ENCODE assay signal across 2 cellular contexts in genomic region chr6:125303512-125303854, GRCh38.
TF ChIP-seq lines count a peak whose summit lies in the region.

No MANE protein-coding gene starts in this region.

TF ChIP-seq in IMR-90, 13 proteins besides CTCF, POLR2A, EP300 and RAD21:
- TF ChIP-seq MXI1 (IDR thresholded peaks at IDR 0.05; ENCODE audit: borderline replicate concordance, low read depth, low read length) (no peak), CHD1 (IDR thresholded peaks at IDR 0.05; ENCODE audit: low read depth, low read length) (no peak), NFE2L2 (IDR thresholded peaks at IDR 0.05; ENCODE audit: low read depth, low read length) (no peak), MAZ (IDR thresholded peaks at IDR 0.05; ENCODE audit: borderline replicate concordance, low read depth, low read length) (no peak), ELK1 (IDR thresholded peaks at IDR 0.05; ENCODE audit: borderline replicate concordance, low read depth, low read length) (no peak), BHLHE40 (IDR thresholded peaks at IDR 0.05; ENCODE audit: low read depth, low read length) (no peak), CEBPB (IDR thresholded peaks at IDR 0.05; ENCODE audit: low read depth, low read length) (no peak), RCOR1 (IDR thresholded peaks at IDR 0.05; ENCODE audit: insufficient replicate concordance, low read length) (no peak)

TF ChIP-seq in GM12878, 131 proteins besides CTCF, POLR2A, EP300 and RAD21:
- TF ChIP-seq SPI1 (IDR thresholded peaks at IDR 0.05; ENCODE audit: borderline replicate concordance, insufficient read depth, low read depth, low read length) (0 out of 2 replicates have a peak, but pooled peaks have one; percentile 9), NFIC (IDR thresholded peaks at IDR 0.05; ENCODE audit: low read depth, low read length) (no peak)
